Comparison of ENCODE assay signal across 21 cellular contexts in the genomic region with DNA sequence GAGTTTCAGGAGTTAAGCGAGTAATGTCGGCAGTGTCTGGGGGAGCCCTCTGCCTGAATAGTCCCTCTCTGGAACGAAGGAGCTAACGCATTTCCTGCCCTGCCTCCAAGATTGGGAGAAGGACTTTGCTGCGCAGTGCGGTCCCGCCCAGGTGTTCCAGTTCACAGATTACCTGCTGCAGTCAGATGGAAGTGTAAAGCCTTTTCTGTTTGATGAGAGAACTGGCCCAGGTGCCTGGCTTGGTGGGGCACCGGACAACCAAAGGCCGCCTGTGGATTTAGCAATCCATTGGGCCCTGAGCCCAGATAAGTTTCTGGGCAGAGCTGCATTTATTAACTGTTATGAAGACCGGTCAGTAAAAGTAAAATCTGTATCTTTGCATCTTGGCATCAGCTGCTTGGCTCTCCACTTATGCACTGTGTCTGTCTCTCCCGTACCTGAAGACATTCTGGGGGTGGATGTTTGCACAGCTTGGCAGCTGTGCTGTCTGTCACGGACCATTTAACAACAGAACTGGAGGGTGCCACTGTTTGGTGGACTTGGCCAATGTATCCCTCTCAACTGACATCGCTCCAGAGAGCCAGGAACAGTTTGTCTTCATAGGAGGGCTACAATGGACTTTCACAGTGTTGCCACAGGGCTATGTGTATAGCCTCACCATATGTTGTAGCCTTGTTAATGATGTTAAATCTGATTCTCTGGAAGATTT.
DNase-seq lines count a peak whose midpoint lies in the region; ATAC-seq, FAIRE-seq and TF ChIP-seq lines count a peak whose summit lies in the region.
"Had no signal": no experiment of that assay in that cellular context is flagged by ENCODE, and none has a peak within 500 bp of the region (broad histone marks: within the 10 kb centered on the region; RNA-seq: fewer than 3 reads in every experiment).

No MANE protein-coding gene starts in this region.

- no peak overlapping the region for H3K4me3 ChIP-seq in right atrium auricular region
- no peak overlapping the region for H3K4me3 ChIP-seq in dorsolateral prefrontal cortex
- H3K4me3 ChIP-seq: transverse colon had no signal

- peak; percentile 45 for DNase-seq in Right ventricle myocardium inferior (ENCODE audit: missing footprints)
- no peak for DNase-seq in right atrium auricular region (ENCODE audit: low spot score)
- DNase-seq in NCI-H510A treated with DMSO at 0.1 percent for 48 hours (lab: John Stamatoyannopoulos, UW), result peak; percentile 92
- peak; percentile 43 for DNase-seq in cerebellar cortex (ENCODE audit: low spot score)
- DNase-seq in dorsolateral prefrontal cortex, result no peak
- no peak for DNase-seq in RCC 7860 (ENCODE audit: low spot score)
- DNase-seq in NCI-H2107 treated with DMSO at 0.1 percent for 48 hours (lab: John Stamatoyannopoulos, UW; ENCODE audit: unreplicated experiment), result no peak
- DNase-seq: 8988T; activated CD4-positive, alpha-beta T cell treated with anti-CD3 and anti-CD28 coated beads for 1 hour; anterior cingulate cortex; BE2C; DMS 273 treated with DMSO at 0.1 percent for 48 hours; HCEC 1CT; KG1; midbrain; NCI-H1436; stimulated activated naive CD4-positive, alpha-beta T cell; transverse colon had no signal

- H3K27ac ChIP-seq in right atrium auricular region, result no peak overlapping the region
- H3K27ac ChIP-seq in dorsolateral prefrontal cortex, result no peak overlapping the region
- H3K27ac ChIP-seq: transverse colon had no signal

- H3K4me1 ChIP-seq in right atrium auricular region, result peaks cover 0 to 6% of the 10 kb centered on the region in 2 donors
- H3K4me1 ChIP-seq: BE2C, transverse colon had no signal

- intact Hi-C loops in Right ventricle myocardium inferior (cut with DNase I) (no loop called here), dorsolateral prefrontal cortex (cut with DNase I) (no loop called here)

- no peak for FAIRE-seq in RCC 7860 (lab: Jason Lieb, UNC)
- FAIRE-seq: endometrium, GM18507 had no signal

- no peaks in the 10 kb centered on the region for H3K27me3 ChIP-seq in right atrium auricular region
- H3K27me3 ChIP-seq in dorsolateral prefrontal cortex, result no peaks in the 10 kb centered on the region
- H3K27me3 ChIP-seq: BE2C, transverse colon had no signal

- H3K36me3 ChIP-seq in right atrium auricular region, result no peaks in the 10 kb centered on the region
- H3K36me3 ChIP-seq: BE2C, transverse colon had no signal

- TF ChIP-seq CTCF in right atrium auricular region (IDR thresholded peaks at IDR 0.05) (no peak), dorsolateral prefrontal cortex (IDR thresholded peaks at IDR 0.05 in 54 of 56, conservative IDR thresholded peaks at IDR 0.05 in 2 of 56; ENCODE audit: low read depth in 1 of 56, partially characterized antibody in 56 of 56) (no peak)

- peaks cover 0 to 5% of the 10 kb centered on the region in 2 donors for H3K9me3 ChIP-seq in right atrium auricular region
- H3K9me3 ChIP-seq: BE2C, transverse colon had no signal

- peak; percentile 31 for ATAC-seq in Right ventricle myocardium inferior
- no peak for ATAC-seq in HG03460 (IDR thresholded peaks at IDR 0.05; ENCODE audit: unreplicated experiment)

Comparison
In these comparisons a context has a peak if more than half of its experiments do, and no peak if none do; other contexts are left out.
1. DNase-seq: peak in Right ventricle myocardium inferior (single experiment), NCI-H510A treated with DMSO at 0.1 percent for 48 hours (single experiment) and cerebellar cortex (single experiment); none in right atrium auricular region (single experiment), dorsolateral prefrontal cortex (0 of 10), RCC 7860 (single experiment) and NCI-H2107 treated with DMSO at 0.1 percent for 48 hours (single experiment).